Comparison of ENCODE assay signal across 26 cellular contexts in the genomic region with DNA sequence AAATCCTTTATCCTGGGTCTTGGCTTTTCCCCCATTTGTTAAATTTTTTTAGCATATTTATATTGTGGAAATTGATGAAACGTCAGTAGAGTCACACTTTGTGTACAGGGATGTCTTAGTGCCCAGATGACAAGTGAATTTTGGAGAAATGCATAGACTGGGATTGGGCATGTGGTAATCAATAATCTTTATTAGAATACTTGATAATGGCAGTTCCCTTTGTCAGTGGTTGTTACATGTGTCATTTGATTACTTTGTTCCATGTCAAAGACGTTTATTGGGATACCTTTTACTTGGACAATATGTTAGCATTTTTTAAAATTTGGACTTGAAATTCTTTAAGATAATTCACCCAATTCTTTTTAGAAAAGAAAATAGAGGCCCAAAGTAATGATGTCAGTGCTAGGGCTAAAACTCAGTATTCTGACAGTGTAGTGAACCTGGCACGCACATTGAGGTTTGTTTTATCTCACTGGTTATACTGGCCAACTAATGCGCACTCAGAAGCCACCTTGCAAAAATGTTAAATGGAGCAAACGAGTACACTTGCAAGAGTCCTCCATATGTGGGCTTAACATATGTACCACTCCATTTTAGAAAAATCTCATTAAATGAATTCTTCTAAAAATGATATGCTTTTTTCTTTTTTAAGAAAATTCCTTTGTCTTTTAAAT. TPM values are rescaled to one million over a fixed set of nuclear protein-coding genes. Genes with fewer than 3 reads are reported as not detected.
DNase-seq lines count a peak whose midpoint lies in the region; ATAC-seq lines count a peak whose summit lies in the region.
"Had no signal": no experiment of that assay in that cellular context is flagged by ENCODE, and none has a peak within 500 bp of the region (broad histone marks: within the 10 kb centered on the region; RNA-seq: fewer than 3 reads in every experiment).

No MANE protein-coding gene starts in this region.

- no peak overlapping the region for H3K27ac Mint-ChIP-seq in activated CD4-positive, alpha-beta T cell treated with anti-CD3 and anti-CD28 coated beads, Interleukin-2, amount 10 ng/mL, durations not matched to agents 24 days and 14 days
- peak overlapping the region; percentile 37 for H3K27ac Mint-ChIP-seq in activated naive CD4-positive, alpha-beta T cell treated with anti-CD3 and anti-CD28 coated beads for 36 hours
- no peak overlapping the region for H3K27ac Mint-ChIP-seq in activated naive CD4-positive, alpha-beta T cell treated with anti-CD3 and anti-CD28 coated beads, Interleukin-2, amount 10 ng/mL, durations not matched to agents 7 days and 5 days
- H3K27ac Mint-ChIP-seq: B cell had no signal

- no peak overlapping the region for H3K4me3 Mint-ChIP-seq in activated CD4-positive, alpha-beta T cell treated with anti-CD3 and anti-CD28 coated beads, Interleukin-2, amount 10 ng/mL, durations not matched to agents 24 days and 14 days
- no peak overlapping the region for H3K4me3 Mint-ChIP-seq in activated naive CD4-positive, alpha-beta T cell treated with anti-CD3 and anti-CD28 coated beads for 36 hours
- H3K4me3 Mint-ChIP-seq in activated naive CD4-positive, alpha-beta T cell treated with anti-CD3 and anti-CD28 coated beads, Interleukin-2, amount 10 ng/mL, durations not matched to agents 7 days and 5 days: no peak overlapping the region
- H3K4me3 Mint-ChIP-seq: B cell had no signal

- DNase-seq in activated CD4-positive, alpha-beta T cell treated with anti-CD3 and anti-CD28 coated beads, Interleukin-2, amount 10 ng/mL, durations not matched to agents 24 days and 14 days: peak; percentile 48
- DNase-seq in activated CD4-positive, alpha-beta T cell treated with anti-CD3 and anti-CD28 coated beads for 1 hour: no peak
- no peak for DNase-seq in activated naive CD4-positive, alpha-beta T cell treated with anti-CD3 and anti-CD28 coated beads for 36 hours
- no peak for DNase-seq in activated naive CD4-positive, alpha-beta T cell treated with anti-CD3 and anti-CD28 coated beads, Interleukin-2, amount 10 ng/mL, durations not matched to agents 7 days and 5 days
- peak; percentile 49 for DNase-seq in G401 (ENCODE audit: low spot score)
- DNase-seq in cerebellar cortex (ENCODE audit: low spot score): peak; percentile 42
- DNase-seq in Right ventricle myocardium inferior (ENCODE audit: missing footprints): no peak
- DNase-seq: COR-L47, EL, GF-D8, Kasumi-1, NCI-H1092 treated with DMSO at 0.1 percent for 48 hours, NCI-H1436, NCI-H187, NCI-H2081 treated with DMSO at 0.1 percent for 48 hours, NCI-H2171, NCI-H226, NCI-H510A, NCI-H69, SHP77 treated with DMSO at 0.1 percent for 48 hours had no signal

- in situ Hi-C loops in G401 (cut with HindIII; ENCODE audit: low sequenced_read_pairs): no loop called here

- peaks cover 34% of the 10 kb centered on the region for H3K4me1 Mint-ChIP-seq in activated CD4-positive, alpha-beta T cell treated with anti-CD3 and anti-CD28 coated beads, Interleukin-2, amount 10 ng/mL, durations not matched to agents 24 days and 14 days
- H3K4me1 Mint-ChIP-seq in activated naive CD4-positive, alpha-beta T cell treated with anti-CD3 and anti-CD28 coated beads for 36 hours (ENCODE audit: low read depth): peaks cover 44% of the 10 kb centered on the region
- peaks cover 65% of the 10 kb centered on the region for H3K4me1 Mint-ChIP-seq in activated naive CD4-positive, alpha-beta T cell treated with anti-CD3 and anti-CD28 coated beads, Interleukin-2, amount 10 ng/mL, durations not matched to agents 7 days and 5 days

- intact Hi-C loops in activated CD4-positive, alpha-beta T cell treated with anti-CD3 and anti-CD28 coated beads, Interleukin-2, amount 10 ng/mL, durations not matched to agents 24 days and 14 days (cut with micrococcal nuclease): no loop called here
- intact Hi-C loops in activated naive CD4-positive, alpha-beta T cell treated with anti-CD3 and anti-CD28 coated beads for 36 hours (cut with micrococcal nuclease): no loop called here
- intact Hi-C loops in Right ventricle myocardium inferior (cut with DNase I): no loop called here

- CTCF ChIA-PET in activated naive CD4-positive, alpha-beta T cell treated with anti-CD3 and anti-CD28 coated beads for 36 hours (lab: Charles Lee): interaction anchor here (0.6 kb wide), 1 partner anchor 86 kb away, joined by 4 read pairs; no protein-coding TSS in a partner anchor
- CTCF ChIA-PET in activated naive CD4-positive, alpha-beta T cell treated with anti-CD3 and anti-CD28 coated beads, Interleukin-2, amount 10 ng/mL, durations not matched to agents 7 days and 5 days (lab: Charles Lee): no interaction called here

- ATAC-seq in GM21717 (IDR thresholded peaks at IDR 0.05; ENCODE audit: unreplicated experiment) (no peak), Right ventricle myocardium inferior (no peak)
- ATAC-seq: Panc1 had no signal

- peaks cover 55% of the 10 kb centered on the region for H3K36me3 Mint-ChIP-seq in activated CD4-positive, alpha-beta T cell treated with anti-CD3 and anti-CD28 coated beads, Interleukin-2, amount 10 ng/mL, durations not matched to agents 24 days and 14 days (ENCODE audit: low read depth)
- H3K36me3 Mint-ChIP-seq in activated naive CD4-positive, alpha-beta T cell treated with anti-CD3 and anti-CD28 coated beads for 36 hours (ENCODE audit: low read depth): peaks cover 40% of the 10 kb centered on the region
- peaks cover 55% of the 10 kb centered on the region for H3K36me3 Mint-ChIP-seq in activated naive CD4-positive, alpha-beta T cell treated with anti-CD3 and anti-CD28 coated beads, Interleukin-2, amount 10 ng/mL, durations not matched to agents 7 days and 5 days

- no peaks in the 10 kb centered on the region for H3K9me3 Mint-ChIP-seq in activated CD4-positive, alpha-beta T cell treated with anti-CD3 and anti-CD28 coated beads, Interleukin-2, amount 10 ng/mL, durations not matched to agents 24 days and 14 days
- H3K9me3 Mint-ChIP-seq in activated naive CD4-positive, alpha-beta T cell treated with anti-CD3 and anti-CD28 coated beads for 36 hours: no peaks in the 10 kb centered on the region
- H3K9me3 Mint-ChIP-seq in activated naive CD4-positive, alpha-beta T cell treated with anti-CD3 and anti-CD28 coated beads, Interleukin-2, amount 10 ng/mL, durations not matched to agents 7 days and 5 days: no peaks in the 10 kb centered on the region

- no peaks in the 10 kb centered on the region for H3K27me3 Mint-ChIP-seq in activated CD4-positive, alpha-beta T cell treated with anti-CD3 and anti-CD28 coated beads, Interleukin-2, amount 10 ng/mL, durations not matched to agents 24 days and 14 days
- no peaks in the 10 kb centered on the region for H3K27me3 Mint-ChIP-seq in activated naive CD4-positive, alpha-beta T cell treated with anti-CD3 and anti-CD28 coated beads for 36 hours (ENCODE audit: low read depth)
- peaks cover 9% of the 10 kb centered on the region for H3K27me3 Mint-ChIP-seq in activated naive CD4-positive, alpha-beta T cell treated with anti-CD3 and anti-CD28 coated beads, Interleukin-2, amount 10 ng/mL, durations not matched to agents 7 days and 5 days
- H3K27me3 Mint-ChIP-seq: B cell had no signal

RNA-seq across cellular contexts. Expression of gene PRPF38B, which starts 9.2 kb away (rescaled TPM):
- 89.2 and 90.3 TPM in 2 replicates for total RNA-seq in activated CD4-positive, alpha-beta T cell treated with anti-CD3 and anti-CD28 coated beads, Interleukin-2, amount 10 ng/mL, durations not matched to agents 24 days and 14 days
- total RNA-seq in activated naive CD4-positive, alpha-beta T cell treated with anti-CD3 and anti-CD28 coated beads for 36 hours: 10 to 100 TPM; 50.4 to 52.2 TPM
- 10.3 and 18.9 TPM in 2 replicates for total RNA-seq in G401 (2014; rRNA removed; shearing (Covaris generic))
- 16.9 TPM for total RNA-seq in Right ventricle myocardium inferior

RNA-seq across cellular contexts. Expression of gene FNDC7, which starts 11.4 kb away (rescaled TPM):
- not detected in 2 replicates for total RNA-seq in activated CD4-positive, alpha-beta T cell treated with anti-CD3 and anti-CD28 coated beads, Interleukin-2, amount 10 ng/mL, durations not matched to agents 24 days and 14 days
- total RNA-seq in activated naive CD4-positive, alpha-beta T cell treated with anti-CD3 and anti-CD28 coated beads for 36 hours: under 1 TPM in 1 of 2 experiments, not detected in 1; 0.05 TPM
- not detected in 2 replicates for total RNA-seq in G401 (2014; rRNA removed; shearing (Covaris generic))
- not detected for total RNA-seq in Right ventricle myocardium inferior
- total RNA-seq: H4, HT-29, M059J had no signal

RNA-seq across cellular contexts. Expression of gene HENMT1, which starts 40.4 kb away (rescaled TPM):
- 17.5 and 17.7 TPM in 2 replicates for total RNA-seq in activated CD4-positive, alpha-beta T cell treated with anti-CD3 and anti-CD28 coated beads, Interleukin-2, amount 10 ng/mL, durations not matched to agents 24 days and 14 days
- total RNA-seq in activated naive CD4-positive, alpha-beta T cell treated with anti-CD3 and anti-CD28 coated beads for 36 hours: 10 to 100 TPM; 18.7 to 19.3 TPM
- total RNA-seq in G401 (2014; rRNA removed; shearing (Covaris generic)): not detected in 2 replicates
- total RNA-seq in Right ventricle myocardium inferior: 1.1 TPM
- total RNA-seq: H4, M059J had no signal

RNA-seq across cellular contexts. Expression of gene STXBP3, which starts 45.2 kb away (rescaled TPM):
- total RNA-seq in activated CD4-positive, alpha-beta T cell treated with anti-CD3 and anti-CD28 coated beads, Interleukin-2, amount 10 ng/mL, durations not matched to agents 24 days and 14 days: 41.1 and 48.9 TPM in 2 replicates
- 10 to 100 TPM; 29.1 to 30.3 TPM for total RNA-seq in activated naive CD4-positive, alpha-beta T cell treated with anti-CD3 and anti-CD28 coated beads for 36 hours
- total RNA-seq in G401 (2014; rRNA removed; shearing (Covaris generic)): 21.6 and 37.2 TPM in 2 replicates
- 24.1 TPM for total RNA-seq in Right ventricle myocardium inferior

Comparison
In these comparisons a context has a peak if more than half of its experiments do, and no peak if none do; other contexts are left out.
1. DNase-seq: peak in activated CD4-positive, alpha-beta T cell treated with anti-CD3 and anti-CD28 coated beads, Interleukin-2, amount 10 ng/mL, durations not matched to agents 24 days and 14 days (single experiment), G401 (single experiment) and cerebellar cortex (single experiment); none in activated CD4-positive, alpha-beta T cell treated with anti-CD3 and anti-CD28 coated beads for 1 hour (single experiment), activated naive CD4-positive, alpha-beta T cell treated with anti-CD3 and anti-CD28 coated beads for 36 hours (single experiment), activated naive CD4-positive, alpha-beta T cell treated with anti-CD3 and anti-CD28 coated beads, Interleukin-2, amount 10 ng/mL, durations not matched to agents 7 days and 5 days (single experiment) and Right ventricle myocardium inferior (single experiment).